1 cellular context compared by ENCODE assay signal in the genomic region with DNA sequence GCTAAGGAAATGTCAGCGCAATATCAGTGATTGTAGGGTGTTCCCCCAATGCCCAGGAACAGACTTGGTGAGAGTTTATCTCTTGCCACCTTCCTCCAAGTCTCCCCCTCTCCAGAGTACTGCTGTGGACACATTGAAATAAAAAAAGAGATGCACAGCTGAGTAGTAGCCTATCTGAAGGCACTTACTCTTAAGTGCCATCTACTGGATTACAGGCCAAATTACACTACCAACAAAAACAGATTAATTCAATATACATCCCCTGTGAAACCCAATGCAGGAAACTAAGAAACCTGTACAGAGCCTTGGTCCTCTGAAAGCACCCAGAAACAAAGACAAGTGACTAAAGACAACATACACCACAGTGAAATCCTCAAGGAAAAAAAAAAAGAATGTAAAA.
TF ChIP-seq lines count a peak whose summit lies in the region.

No MANE protein-coding gene starts in this region.

TF ChIP-seq in IMR-90, 13 proteins besides CTCF, POLR2A, EP300 and RAD21 (continued from another document):
- no peak for TF ChIP-seq ELK1 (IDR thresholded peaks at IDR 0.05; ENCODE audit: borderline replicate concordance, low read depth, low read length)
- TF ChIP-seq MXI1 (IDR thresholded peaks at IDR 0.05; ENCODE audit: borderline replicate concordance, low read depth, low read length): no peak
- no peak for TF ChIP-seq RFX5 (IDR thresholded peaks at IDR 0.05; ENCODE audit: low read depth, low read length)
